ENCODE assay signal across 15 cellular contexts in genomic region chr16:56701534-56701933, GRCh38. TPM values are rescaled to one million over a fixed set of nuclear protein-coding genes. Genes with fewer than 3 reads are reported as not detected.
DNase-seq lines count a peak whose midpoint lies in the region; ATAC-seq and TF ChIP-seq lines count a peak whose summit lies in the region.
"Had no signal": no experiment of that assay in that cellular context is flagged by ENCODE, and none has a peak within 500 bp of the region (broad histone marks: within the 10 kb centered on the region; RNA-seq: fewer than 3 reads in every experiment).

No MANE protein-coding gene starts in this region.

- H3K79me2 ChIP-seq in KMS-11 (ENCODE audit: insufficient read depth, low read depth) (no peaks in the 10 kb centered on the region), osteoblast (ENCODE audit: insufficient read depth, low read length) (no peaks in the 10 kb centered on the region)

- peaks cover 11% of the 10 kb centered on the region for H3K4me1 Mint-ChIP-seq in activated CD4-positive, alpha-beta T cell treated with anti-CD3 and anti-CD28 coated beads, Interleukin-2, amount 10 ng/mL, durations not matched to agents 7 days and 5 days
- H3K4me1 Mint-ChIP-seq: T-helper 17 cell had no signal

- ATAC-seq in HG02588 (IDR thresholded peaks at IDR 0.05; ENCODE audit: unreplicated experiment) (no peak), HG03097 (IDR thresholded peaks at IDR 0.05; ENCODE audit: low FRiP score, unreplicated experiment) (no peak)

- peak overlapping the region; percentile 60 for H3K27ac Mint-ChIP-seq in activated CD4-positive, alpha-beta T cell treated with anti-CD3 and anti-CD28 coated beads, Interleukin-2, amount 10 ng/mL, durations not matched to agents 7 days and 5 days
- H3K27ac Mint-ChIP-seq: activated B cell treated with CpG ODN at 0.5 μM for 24 hours; activated naive CD4-positive, alpha-beta T cell treated with anti-CD3 and anti-CD28 coated beads, Interleukin-2, amount 10 ng/mL, durations not matched to agents 7 days and 5 days; T-helper 17 cell had no signal

- POLR2A ChIA-PET in activated CD4-positive, alpha-beta T cell treated with anti-CD3 and anti-CD28 coated beads, Interleukin-2, amount 10 ng/mL, durations not matched to agents 7 days and 5 days (lab: Charles Lee) = no interaction called here

- H3K4me3 ChIP-seq in KMS-11 (IDR thresholded peaks at IDR 0.05; ENCODE audit: insufficient read depth, low read depth, low read length) (no peak overlapping the region), adipocyte (ENCODE audit: low read length) (no peak overlapping the region), osteoblast (ENCODE audit: insufficient read depth, low read length) (no peak overlapping the region)
- H3K4me3 ChIP-seq: esophagus muscularis mucosa, upper lobe of right lung had no signal

- no peaks in the 10 kb centered on the region for H3K36me3 Mint-ChIP-seq in activated CD4-positive, alpha-beta T cell treated with anti-CD3 and anti-CD28 coated beads, Interleukin-2, amount 10 ng/mL, durations not matched to agents 7 days and 5 days (ENCODE audit: low read depth)
- H3K36me3 Mint-ChIP-seq: activated naive CD4-positive, alpha-beta T cell treated with anti-CD3 and anti-CD28 coated beads, Interleukin-2, amount 10 ng/mL, durations not matched to agents 7 days and 5 days had no signal

- H3K4me2 ChIP-seq in KMS-11 (no peak overlapping the region), osteoblast (ENCODE audit: insufficient read depth, low read length) (no peak overlapping the region)

- peaks cover 2% of the 10 kb centered on the region for H3K9me3 Mint-ChIP-seq in activated CD4-positive, alpha-beta T cell treated with anti-CD3 and anti-CD28 coated beads, Interleukin-2, amount 10 ng/mL, durations not matched to agents 7 days and 5 days
- H3K9me3 Mint-ChIP-seq: activated B cell treated with CpG ODN at 0.5 μM for 24 hours; activated naive CD4-positive, alpha-beta T cell treated with anti-CD3 and anti-CD28 coated beads, Interleukin-2, amount 10 ng/mL, durations not matched to agents 7 days and 5 days had no signal

- H3K9ac ChIP-seq in KMS-11 (no peak overlapping the region), adipocyte (ENCODE audit: low read length) (peak overlapping the region; percentile 44)

- H2AFZ ChIP-seq in KMS-11 (ENCODE audit: low read depth) = peak overlapping the region; percentile 47; the same call in 1 of the 2 replicates
- H2AFZ ChIP-seq in osteoblast (ENCODE audit: low read length) = peak overlapping the region; percentile 70

- no peak for DNase-seq in activated CD4-positive, alpha-beta T cell treated with anti-CD3 and anti-CD28 coated beads, Interleukin-2, amount 10 ng/mL, durations not matched to agents 7 days and 5 days
- no peak for DNase-seq in activated CD4-positive, alpha-beta T cell treated with anti-CD3 and anti-CD28 coated beads, Interleukin-2, amount 50 U/mL, for 1 hour
- DNase-seq in adipocyte (ENCODE audit: low read depth) (no peak), osteoblast (ENCODE audit: insufficient read length, low spot score, missing footprints) (no peak), HUDEP-2 (lab: John Stamatoyannopoulos, UW; ENCODE audit: unreplicated experiment in 76 of 76) (no peak)

- no peak overlapping the region for H3K27ac ChIP-seq in KMS-11
- no peak overlapping the region for H3K27ac ChIP-seq in osteoblast (ENCODE audit: low read depth, low read length)
- H3K27ac ChIP-seq: brain microvascular endothelial cell, esophagus muscularis mucosa, upper lobe of right lung had no signal

- H3K9me3 ChIP-seq in adipocyte (ENCODE audit: control insufficient read depth, low read length) = peaks cover 2% of the 10 kb centered on the region
- H3K9me3 ChIP-seq in osteoblast (ENCODE audit: low read depth, low read length) = no peaks in the 10 kb centered on the region
- H3K9me3 ChIP-seq: upper lobe of right lung had no signal

- CTCF ChIA-PET in activated CD4-positive, alpha-beta T cell treated with anti-CD3 and anti-CD28 coated beads, Interleukin-2, amount 10 ng/mL, durations not matched to agents 7 days and 5 days (lab: Charles Lee) = interaction anchor here (0.6 to 4.3 kb wide), 36 partner anchors 10 to 188 kb away, joined by 3 to 41 read pairs (median 4); partner anchors contain the start of genes MT2A and MT4

- no peaks in the 10 kb centered on the region for H3K27me3 ChIP-seq in KMS-11 (ENCODE audit: insufficient read depth, low read depth)
- no peaks in the 10 kb centered on the region for H3K27me3 ChIP-seq in adipocyte (replicated peaks; ENCODE audit: control insufficient read depth, insufficient read depth, low read length)
- no peaks in the 10 kb centered on the region for H3K27me3 ChIP-seq in osteoblast (ENCODE audit: insufficient read depth, low read length)
- H3K27me3 ChIP-seq: brain microvascular endothelial cell, esophagus muscularis mucosa, upper lobe of right lung had no signal

- no peak overlapping the region for H3K4me3 Mint-ChIP-seq in activated CD4-positive, alpha-beta T cell treated with anti-CD3 and anti-CD28 coated beads, Interleukin-2, amount 10 ng/mL, durations not matched to agents 7 days and 5 days
- H3K4me3 Mint-ChIP-seq: activated B cell treated with CpG ODN at 0.5 μM for 24 hours; activated naive CD4-positive, alpha-beta T cell treated with anti-CD3 and anti-CD28 coated beads, Interleukin-2, amount 10 ng/mL, durations not matched to agents 7 days and 5 days; T-helper 17 cell had no signal

- no peak for TF ChIP-seq CTCF in KMS-11 (conservative IDR thresholded peaks at IDR 0.05; ENCODE audit: low read depth, low read length)
- TF ChIP-seq CTCF in osteoblast (IDR thresholded peaks at IDR 0.05; ENCODE audit: extremely low read depth, low read depth, low read length) = no peak

- no peaks in the 10 kb centered on the region for H3K36me3 ChIP-seq in KMS-11 (ENCODE audit: insufficient read depth)
- H3K36me3 ChIP-seq in adipocyte (ENCODE audit: control insufficient read depth, insufficient read depth, low read length, severe bottlenecking) = no peaks in the 10 kb centered on the region
- H3K36me3 ChIP-seq in osteoblast (ENCODE audit: insufficient read depth, low read length) = no peaks in the 10 kb centered on the region
- H3K36me3 ChIP-seq: brain microvascular endothelial cell, esophagus muscularis mucosa, upper lobe of right lung had no signal

- H3K4me1 ChIP-seq in KMS-11 (ENCODE audit: low read depth, poor library complexity, severe bottlenecking) (peaks cover 6% of the 10 kb centered on the region), adipocyte (ENCODE audit: control insufficient read depth, insufficient read depth, low read length) (peaks cover 7% of the 10 kb centered on the region), osteoblast (ENCODE audit: insufficient read depth, low read length) (no peaks in the 10 kb centered on the region)

- H4K20me1 ChIP-seq in KMS-11 (ENCODE audit: insufficient read depth) = no peaks in the 10 kb centered on the region
- no peaks in the 10 kb centered on the region for H4K20me1 ChIP-seq in osteoblast (ENCODE audit: insufficient read depth, low read length)

- H3K27me3 Mint-ChIP-seq in activated CD4-positive, alpha-beta T cell treated with anti-CD3 and anti-CD28 coated beads, Interleukin-2, amount 10 ng/mL, durations not matched to agents 7 days and 5 days = peaks cover 1% of the 10 kb centered on the region
- H3K27me3 Mint-ChIP-seq: activated B cell treated with CpG ODN at 0.5 μM for 24 hours, T-helper 17 cell had no signal

RNA-seq across cellular contexts. Expression of gene MT1X, which starts 19.3 kb away (rescaled TPM):
- 10 to 100 TPM; 57.6 to 59.1 TPM for total RNA-seq in activated CD4-positive, alpha-beta T cell treated with anti-CD3 and anti-CD28 coated beads, Interleukin-2, amount 10 ng/mL, durations not matched to agents 7 days and 5 days
- total RNA-seq in osteoblast = 81.4 and 86.0 TPM in 2 replicates

RNA-seq across cellular contexts. Expression of gene NUP93, which starts 28.4 kb away (rescaled TPM):
- total RNA-seq in activated CD4-positive, alpha-beta T cell treated with anti-CD3 and anti-CD28 coated beads, Interleukin-2, amount 10 ng/mL, durations not matched to agents 7 days and 5 days = 10 to 100 TPM; 85.0 to 85.9 TPM
- 36.8 and 40.5 TPM in 2 replicates for total RNA-seq in osteoblast

RNA-seq across cellular contexts. Expression of gene MT1H, which starts 31.9 kb away (rescaled TPM):
- under 1 TPM; 0.62 TPM for total RNA-seq in activated CD4-positive, alpha-beta T cell treated with anti-CD3 and anti-CD28 coated beads, Interleukin-2, amount 10 ng/mL, durations not matched to agents 7 days and 5 days
- total RNA-seq in osteoblast = not detected in 2 replicates
- total RNA-seq: dermis blood vessel endothelial cell, esophagus muscularis mucosa, T-helper 17 cell had no signal

RNA-seq across cellular contexts. Expression of gene MT1G, which starts 33.7 kb away (rescaled TPM):
- total RNA-seq in activated CD4-positive, alpha-beta T cell treated with anti-CD3 and anti-CD28 coated beads, Interleukin-2, amount 10 ng/mL, durations not matched to agents 7 days and 5 days = 10 to 100 TPM in 1 of 2 experiments, 1 to 10 TPM in 1; 8.0 to 10.2 TPM
- total RNA-seq in osteoblast = not detected in 2 replicates
- total RNA-seq: dermis blood vessel endothelial cell had no signal

RNA-seq across cellular contexts. Expression of gene MT1F, which starts 43.8 kb away (rescaled TPM):
- 10 to 100 TPM; 19.6 to 24.3 TPM for total RNA-seq in activated CD4-positive, alpha-beta T cell treated with anti-CD3 and anti-CD28 coated beads, Interleukin-2, amount 10 ng/mL, durations not matched to agents 7 days and 5 days
- 2.1 and 3.3 TPM in 2 replicates for total RNA-seq in osteoblast
